ENCODE assay signal across 11 cellular contexts in the genomic region with DNA sequence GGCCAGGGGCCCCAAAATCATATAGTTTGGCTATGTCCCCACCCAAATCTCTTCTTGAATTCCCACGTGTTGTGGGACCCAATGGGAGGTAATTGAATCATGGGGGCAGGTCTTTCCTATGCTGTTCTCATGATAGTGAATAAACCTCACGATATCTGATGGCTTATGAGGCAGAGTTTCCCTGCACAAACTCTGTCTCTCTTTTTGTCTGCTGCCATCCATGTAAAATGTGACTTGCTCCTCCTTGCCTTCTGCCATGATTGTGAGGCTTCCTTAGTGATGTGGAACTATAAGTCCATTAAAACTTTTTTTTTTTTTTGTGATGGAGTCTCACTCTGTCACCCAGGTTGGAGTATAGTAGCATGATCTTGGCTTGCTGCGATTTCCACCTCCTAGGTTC. TPM values are rescaled to one million over a fixed set of nuclear protein-coding genes. Genes with fewer than 3 reads are reported as not detected.
"Had no signal": no experiment of that assay in that cellular context is flagged by ENCODE, and none has a peak within 500 bp of the region (broad histone marks: within the 10 kb centered on the region; RNA-seq: fewer than 3 reads in every experiment).

No MANE protein-coding gene starts in this region.

- H3K9me3 ChIP-seq: HAP-1 had no signal

- H3K36me3 ChIP-seq: HAP-1 had no signal

- H3K4me2 ChIP-seq: KMS-11 had no signal

- H3K4me3 ChIP-seq: GM23248, HAP-1 had no signal

- DNase-seq: GM23248, GOT3, H7, IMR-90, KBM-7 had no signal

- H2AFZ ChIP-seq: GM23248 had no signal

- H3K4me1 ChIP-seq: HAP-1 had no signal

- H3K9ac ChIP-seq: GM23248, KMS-11 had no signal

- H3K27ac ChIP-seq: GM23248, HL-60, KMS-11 had no signal

- ATAC-seq: HCT116 had no signal

RNA-seq across cellular contexts. Expression of a gene that starts 32.9 kb away (rescaled TPM):
- total RNA-seq: H4, HT1080 had no signal

RNA-seq across cellular contexts. Expression of a gene that starts 39.0 kb away (rescaled TPM):
- total RNA-seq: H4, H7, HT1080 had no signal

RNA-seq across cellular contexts. Expression of a gene that starts 40.0 kb away (rescaled TPM):
- total RNA-seq: HT1080 had no signal
